ENCODE assay signal across 17 cellular contexts in genomic region chr5:163540711-163541110, GRCh38. TPM values are rescaled to one million over a fixed set of nuclear protein-coding genes. Genes with fewer than 3 reads are reported as not detected.
DNase-seq lines count a peak whose midpoint lies in the region; ATAC-seq and TF ChIP-seq lines count a peak whose summit lies in the region.
"Had no signal": no experiment of that assay in that cellular context is flagged by ENCODE, and none has a peak within 500 bp of the region (broad histone marks: within the 10 kb centered on the region; RNA-seq: fewer than 3 reads in every experiment).

No MANE protein-coding gene starts in this region.

- no peak for TF ChIP-seq CTCF in epithelial cell of esophagus (IDR thresholded peaks at IDR 0.05; ENCODE audit: insufficient read depth, low read depth, low read length, missing control alignments)
- TF ChIP-seq CTCF in GM20000 (IDR thresholded peaks at IDR 0.05; ENCODE audit: extremely low read depth, missing control alignments): no peak
- TF ChIP-seq CTCF in foreskin fibroblast (IDR thresholded peaks at IDR 0.05; ENCODE audit: low read depth, low read length): no peak

- intact Hi-C loops in left colon (cut with DNase I, micrococcal nuclease): no loop called here

- peak; percentile 61 for ATAC-seq in left colon
- ATAC-seq: GM12878 had no signal

- H3K4me3 ChIP-seq in epithelial cell of esophagus (ENCODE audit: low read length) (no peak overlapping the region), foreskin fibroblast (ENCODE audit: low read depth in 1 of 2, low read length in 2 of 2) (no peak overlapping the region)
- H3K4me3 ChIP-seq: GM12878, HAP-1 had no signal

- DNase-seq in epithelial cell of esophagus (ENCODE audit: low read depth) (peak; percentile 6), left colon (no peak), renal cortical epithelial cell (ENCODE audit: low read depth) (peak; percentile 35), GM20000 (ENCODE audit: low spot score) (no peak), HPDE6-E6E7 (ENCODE audit: extremely low spot score) (no peak), foreskin fibroblast (no peak)
- DNase-seq: C1 segment of cervical spinal cord; CD4-positive, alpha-beta memory T cell; COR-L47; DMS153; DMS79; EL; GDM1; GOT3; HFFc6 had no signal

RNA-seq across cellular contexts. Expression of gene MAT2B, which starts 35.3 kb away (rescaled TPM):
- 10 to 100 TPM; 63.3 to 69.9 TPM for total RNA-seq in left colon
- total RNA-seq in renal cortical epithelial cell: 67.0 and 80.6 TPM in 2 replicates

Comparison
In these comparisons a context has a peak if more than half of its experiments do, and no peak if none do; other contexts are left out.
1. DNase-seq: peak in epithelial cell of esophagus (single experiment) and renal cortical epithelial cell (single experiment); none in left colon (0 of 2), GM20000 (single experiment), HPDE6-E6E7 (single experiment) and foreskin fibroblast (0 of 2).